In genomic region chr21:31351438-31351837, GRCh38 we compare ENCODE assay signal across 13 cellular contexts. TPM values are rescaled to one million over a fixed set of nuclear protein-coding genes. Genes with fewer than 3 reads are reported as not detected.
DNase-seq lines count a peak whose midpoint lies in the region; ATAC-seq and TF ChIP-seq lines count a peak whose summit lies in the region.
"Had no signal": no experiment of that assay in that cellular context is flagged by ENCODE, and none has a peak within 500 bp of the region (broad histone marks: within the 10 kb centered on the region; RNA-seq: fewer than 3 reads in every experiment).

No MANE protein-coding gene starts in this region.

- H3K14ac ChIP-seq in H9 (ENCODE audit: insufficient read depth, low read length): no peak overlapping the region

- H3K56ac ChIP-seq in H9 (ENCODE audit: insufficient read length, low read depth, low read length): no peak overlapping the region

- no peaks in the 10 kb centered on the region for H3K9me3 Mint-ChIP-seq in MCF 10A (ENCODE audit: unreplicated experiment)
- H3K9me3 Mint-ChIP-seq in activated naive CD4-positive, alpha-beta T cell treated with anti-CD3 and anti-CD28 coated beads for 36 hours: peaks cover 5% of the 10 kb centered on the region
- H3K9me3 Mint-ChIP-seq in H9: no peaks in the 10 kb centered on the region

- POLR2A ChIA-PET in MCF 10A (lab: Yijun Ruan, JAX): interaction anchor here (0.6 kb wide), 1 partner anchor 8 kb away, joined by 4 read pairs; no protein-coding TSS in a partner anchor

- no peaks in the 10 kb centered on the region for H3K23me2 ChIP-seq in H9 (ENCODE audit: insufficient read length, low read depth, low read length, poor library complexity, severe bottlenecking)

- H3K4me3 ChIP-seq in breast epithelium: no peak overlapping the region
- no peak overlapping the region for H3K4me3 ChIP-seq in foreskin fibroblast (ENCODE audit: low read depth in 1 of 2, low read length in 2 of 2)

- H3T11ph ChIP-seq in H9 (ENCODE audit: low read length): no peak overlapping the region

- H3K4me1 Mint-ChIP-seq in MCF 10A (ENCODE audit: insufficient read depth, unreplicated experiment) (peaks cover 36% of the 10 kb centered on the region), H9 (peaks cover 3 to 7% of the 10 kb centered on the region in 2 experiments; a peak in 3 of 4 replicates)
- peaks cover 48% of the 10 kb centered on the region for H3K4me1 Mint-ChIP-seq in activated naive CD4-positive, alpha-beta T cell treated with anti-CD3 and anti-CD28 coated beads for 36 hours (ENCODE audit: low read depth)

- no peak for ATAC-seq in HG02623 (IDR thresholded peaks at IDR 0.05; ENCODE audit: unreplicated experiment)
- ATAC-seq: left ventricle myocardium superior had no signal

- H3K79me2 ChIP-seq in H9 (ENCODE audit: insufficient read depth, low read length): no peaks in the 10 kb centered on the region

- intact Hi-C loops in MCF 10A (cut with micrococcal nuclease) (loop anchor here (5.0 kb wide), 1 partner anchor 306 kb away; the partner anchor contains the start of gene SOD1), breast epithelium (cut with DNase I; ENCODE audit: low total_unique reads) (no loop called here)
- intact Hi-C loops in activated naive CD4-positive, alpha-beta T cell treated with anti-CD3 and anti-CD28 coated beads for 36 hours (cut with micrococcal nuclease): no loop called here

- H3K36me3 ChIP-seq in breast epithelium: no peaks in the 10 kb centered on the region

- H3K23ac ChIP-seq in H9 (ENCODE audit: insufficient read length, low read depth, low read length): no peak overlapping the region

- peak; percentile 90 for DNase-seq in MCF 10A (ENCODE audit: unreplicated experiment)
- no peak for DNase-seq in breast epithelium (ENCODE audit: low spot score in 2 of 2)
- peak; percentile 32 to 77 for DNase-seq in SW 1271 (lab: John Stamatoyannopoulos, UW)
- DNase-seq in foreskin fibroblast: peak; percentile 55 to 82
- DNase-seq in DMS79 (lab: John Stamatoyannopoulos, UW): no peak
- DNase-seq in activated naive CD4-positive, alpha-beta T cell treated with anti-CD3 and anti-CD28 coated beads for 36 hours: no peak
- DNase-seq in H9: no peak
- DNase-seq: left ventricle myocardium superior, NCI-H1930, occipital lobe had no signal

- H3K27me3 Mint-ChIP-seq in MCF 10A (ENCODE audit: insufficient read depth, unreplicated experiment) (no peaks in the 10 kb centered on the region), H9 (ENCODE audit: low read depth) (no peaks in the 10 kb centered on the region)
- H3K27me3 Mint-ChIP-seq in activated naive CD4-positive, alpha-beta T cell treated with anti-CD3 and anti-CD28 coated beads for 36 hours (ENCODE audit: low read depth): no peaks in the 10 kb centered on the region

- no peak overlapping the region for H4K91ac ChIP-seq in H9 (ENCODE audit: insufficient read length, low read depth, low read length)

- no peak overlapping the region for H2BK20ac ChIP-seq in H9 (ENCODE audit: low read depth, low read length, poor library complexity, severe bottlenecking)

- H3K36me3 Mint-ChIP-seq in MCF 10A (ENCODE audit: insufficient read depth, unreplicated experiment): no peaks in the 10 kb centered on the region
- H3K36me3 Mint-ChIP-seq in activated naive CD4-positive, alpha-beta T cell treated with anti-CD3 and anti-CD28 coated beads for 36 hours (ENCODE audit: low read depth): no peaks in the 10 kb centered on the region
- H3K36me3 Mint-ChIP-seq in H9 (ENCODE audit: insufficient read depth in 1 of 3, low read depth in 3 of 3): no peaks in the 10 kb centered on the region

- H3K9ac ChIP-seq in H9 (ENCODE audit: extremely low read depth, insufficient read length, low read length): no peak overlapping the region

- H3K4me2 ChIP-seq in H9 (ENCODE audit: insufficient read depth, insufficient read length, low read length): no peak overlapping the region

- H2BK15ac ChIP-seq in H9 (ENCODE audit: low read depth, low read length): no peak overlapping the region

- no peak overlapping the region for H2BK5ac ChIP-seq in H9 (ENCODE audit: insufficient read length, low read length)

- H3K27me3 ChIP-seq in breast epithelium (no peaks in the 10 kb centered on the region), H9 (ENCODE audit: insufficient read depth, low read length) (no peaks in the 10 kb centered on the region)

- H2BK120ac ChIP-seq in H9 (ENCODE audit: low read depth, low read length, poor library complexity, severe bottlenecking): no peak overlapping the region

- no peak overlapping the region for H3K27ac Mint-ChIP-seq in MCF 10A (ENCODE audit: low read depth, unreplicated experiment)
- no peak overlapping the region for H3K27ac Mint-ChIP-seq in activated naive CD4-positive, alpha-beta T cell treated with anti-CD3 and anti-CD28 coated beads for 36 hours
- no peak overlapping the region for H3K27ac Mint-ChIP-seq in H9
- H3K27ac Mint-ChIP-seq: IgD-negative memory B cell had no signal

- H3K4ac ChIP-seq in H9 (ENCODE audit: low read depth, low read length): no peak overlapping the region

- TF ChIP-seq CTCF in MCF 10A (IDR thresholded peaks at IDR 0.05; ENCODE audit: unreplicated experiment) (no peak), breast epithelium (IDR thresholded peaks at IDR 0.05) (no peak), foreskin fibroblast (IDR thresholded peaks at IDR 0.05; ENCODE audit: low read depth, low read length) (no peak), H9 (conservative IDR thresholded peaks at IDR 0.05) (no peak)

- BruUV-seq in MCF 10A (replicated peaks; lab: Mats Ljungman, UMichigan): no TSS peak

- H3K27ac ChIP-seq in breast epithelium (no peak overlapping the region), H9 (ENCODE audit: insufficient read length, low read depth, low read length) (no peak overlapping the region)

- no peak overlapping the region for H2BK12ac ChIP-seq in H9 (ENCODE audit: insufficient read length, low read depth, low read length)

- CTCF ChIA-PET in MCF 10A (lab: Yijun Ruan, JAX): interaction anchor here (0.6 to 2.6 kb wide), 6 partner anchors 100 to 433 kb away, joined by 3 to 10 read pairs (median 4); no protein-coding TSS in a partner anchor
- CTCF ChIA-PET in activated naive CD4-positive, alpha-beta T cell treated with anti-CD3 and anti-CD28 coated beads for 36 hours (lab: Charles Lee): no interaction called here

- no peak overlapping the region for H4K5ac ChIP-seq in H9 (ENCODE audit: insufficient read length, low read depth, low read length)

- no peak overlapping the region for H2AK5ac ChIP-seq in H9 (ENCODE audit: insufficient read length, low read length)

- no peak for TF ChIP-seq POLR2A in breast epithelium (IDR thresholded peaks at IDR 0.05)

- H4K20me1 ChIP-seq in H9 (ENCODE audit: control insufficient read depth, insufficient read depth, insufficient read length): peaks cover 2% of the 10 kb centered on the region

- no peak overlapping the region for H3K4me3 Mint-ChIP-seq in MCF 10A (ENCODE audit: unreplicated experiment)
- no peak overlapping the region for H3K4me3 Mint-ChIP-seq in activated naive CD4-positive, alpha-beta T cell treated with anti-CD3 and anti-CD28 coated beads for 36 hours
- no peak overlapping the region for H3K4me3 Mint-ChIP-seq in H9
- H3K4me3 Mint-ChIP-seq: activated T-helper 1 cell treated with anti-CD3 and anti-CD28 coated beads, Interleukin-12 subunit alpha, Interleukin-12 subunit beta, Interleukin-2, Interleukin-4 antibody, amounts not matched to agents 30 ng/mL and 10 ng/mL and 1 ng/mL, durations not matched to agents 14 hours and 24 hours and 36 hours; IgD-negative memory B cell had no signal

- H2AFZ ChIP-seq in H9 (ENCODE audit: low read length): no peak overlapping the region

- H3K9me3 ChIP-seq in breast epithelium (no peaks in the 10 kb centered on the region), H9 (ENCODE audit: control insufficient read depth, low read depth, low read length) (no peaks in the 10 kb centered on the region)

- no peak overlapping the region for H4K8ac ChIP-seq in H9 (replicated peaks; ENCODE audit: insufficient read length, low read depth, low read length)

- no CpG with 5 or more reads among the region's 5 CpGs for WGBS in H9 (ENCODE audit: extremely low coverage, insufficient read length, low lambda C conversion rate)

- no peaks in the 10 kb centered on the region for H3K79me1 ChIP-seq in H9 (ENCODE audit: insufficient read depth, low read depth, low read length, poor library complexity, severe bottlenecking)

- no peak overlapping the region for H3K18ac ChIP-seq in H9 (ENCODE audit: insufficient read length, low read depth, low read length)

- H3K4me1 ChIP-seq in breast epithelium: no peaks in the 10 kb centered on the region
- no peaks in the 10 kb centered on the region for H3K4me1 ChIP-seq in H9 (ENCODE audit: insufficient read depth, low read length)

RNA-seq across cellular contexts. Expression of gene TIAM1, which starts 7.4 kb away (rescaled TPM):
- total RNA-seq in MCF 10A (2022) (9.0 and 9.8 TPM in 2 replicates), breast epithelium (10 to 100 TPM; 10.6 to 17.7 (median 11.8) TPM), H9 (2021) (22.4 and 23.1 TPM in 2 replicates)
- 10 to 100 TPM; 50.1 to 51.0 TPM for total RNA-seq in activated naive CD4-positive, alpha-beta T cell treated with anti-CD3 and anti-CD28 coated beads for 36 hours

Comparison
In these comparisons a context has a peak if more than half of its experiments do, and no peak if none do; other contexts are left out.
1. DNase-seq: peak in MCF 10A (single experiment), SW 1271 (2 of 2) and foreskin fibroblast (2 of 2); none in breast epithelium (0 of 2), DMS79 (single experiment), activated naive CD4-positive, alpha-beta T cell treated with anti-CD3 and anti-CD28 coated beads for 36 hours (single experiment) and H9 (single experiment).